30 cellular contexts compared by ENCODE assay signal in the genomic region with DNA sequence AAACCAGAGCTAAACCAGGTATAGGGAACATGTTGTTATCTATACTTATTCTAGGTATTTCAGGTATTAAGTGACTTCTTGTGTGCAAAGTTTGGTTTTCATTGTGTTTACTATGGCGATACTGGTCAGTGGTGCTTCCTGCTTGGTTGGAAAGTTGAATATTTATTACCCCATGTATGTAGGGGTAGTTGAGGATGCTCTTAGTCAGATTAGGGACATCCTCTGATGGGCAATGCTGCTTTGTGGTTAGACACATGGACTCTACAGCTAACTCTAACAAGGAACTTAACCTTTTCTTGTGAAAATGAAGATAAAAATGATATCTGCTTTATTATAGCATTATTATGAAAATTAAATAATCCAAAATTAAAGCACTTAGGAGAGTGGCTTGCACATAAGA. TPM values are rescaled to one million over a fixed set of nuclear protein-coding genes. Genes with fewer than 3 reads are reported as not detected.
"Had no signal": no experiment of that assay in that cellular context is flagged by ENCODE, and none has a peak within 500 bp of the region (broad histone marks: within the 10 kb centered on the region; RNA-seq: fewer than 3 reads in every experiment).

No MANE protein-coding gene starts in this region.

- H3K36me3 ChIP-seq: heart left ventricle, lower lobe of right lung, pancreas, prostate gland, sigmoid colon, suprapubic skin, thoracic aorta, tibial artery, upper lobe of right lung had no signal

- H3K4me3 Mint-ChIP-seq: mesothelial cell of epicardium; naive B cell; natural killer cell; nephron progenitor cell; stimulated activated naive CD8-positive, alpha-beta T cell treated with anti-CD3 and anti-CD28 coated beads, Interleukin-15, Interleukin-2, amounts not matched to agents 100 ng/mL and 50 ng/mL, for 24 hours had no signal

- DNase-seq: heart left ventricle; hypothalamus; islet precursor cell; lower lobe of right lung; mesendoderm; naive B cell; natural killer cell; nephron progenitor cell; pancreas; posterior cingulate gyrus; retina; right cardiac atrium; sigmoid colon; stimulated activated CD4-positive, alpha-beta T cell treated with anti-CD3 and anti-CD28 coated beads, Interleukin-12 subunit alpha, Interleukin-12 subunit beta, amount 100 ng/mL, for 4 hours; stimulated activated CD4-positive, alpha-beta T cell treated with anti-CD3 and anti-CD28 coated beads, Interleukin-15, amount 100 ng/mL, for 24 hours; stimulated activated CD4-positive, alpha-beta T cell treated with anti-CD3 and anti-CD28 coated beads, Interleukin-2, amount 100 ng/mL, for 24 hours; stimulated activated CD4-positive, alpha-beta T cell treated with anti-CD3 and anti-CD28 coated beads, Interleukin-4, amount 100 ng/mL, for 1 hour; stimulated activated naive CD4-positive, alpha-beta T cell; tibial artery; upper lobe of right lung had no signal

- H3K4me1 ChIP-seq: lower lobe of right lung, pancreas, prostate gland, sigmoid colon, suprapubic skin, upper lobe of right lung had no signal

- H3K9me3 Mint-ChIP-seq: mesothelial cell of epicardium; natural killer cell; nephron progenitor cell; stimulated activated naive CD8-positive, alpha-beta T cell treated with anti-CD3 and anti-CD28 coated beads, Interleukin-15, Interleukin-2, amounts not matched to agents 100 ng/mL and 50 ng/mL, for 24 hours had no signal

- H3K27me3 ChIP-seq: heart left ventricle, pancreas, sigmoid colon, suprapubic skin, tibial artery, upper lobe of right lung had no signal

- H3K27ac ChIP-seq: heart left ventricle, lower lobe of right lung, pancreas, prostate gland, sigmoid colon, suprapubic skin, thoracic aorta, tibial artery, upper lobe of right lung had no signal

- H3K4me1 Mint-ChIP-seq: natural killer cell had no signal

- H3K4me3 ChIP-seq: heart left ventricle, lower lobe of right lung, pancreas, prostate gland, sigmoid colon, suprapubic skin, thoracic aorta, tibial artery, upper lobe of right lung had no signal

- H3K9me3 ChIP-seq: heart left ventricle, lower lobe of right lung, pancreas, prostate gland, sigmoid colon, suprapubic skin, thoracic aorta, tibial artery, upper lobe of right lung had no signal

- H3K36me3 Mint-ChIP-seq: mesothelial cell of epicardium, naive B cell, natural killer cell had no signal

- H3K27ac Mint-ChIP-seq: mesothelial cell of epicardium; natural killer cell; nephron progenitor cell; stimulated activated naive CD8-positive, alpha-beta T cell treated with anti-CD3 and anti-CD28 coated beads, Interleukin-15, Interleukin-2, amounts not matched to agents 100 ng/mL and 50 ng/mL, for 24 hours had no signal

RNA-seq across cellular contexts. Expression of gene CTAGE9, which starts 52.9 kb away (rescaled TPM):
- total RNA-seq: heart left ventricle, kidney epithelial cell, liver, lower lobe of right lung, mononuclear cell, pancreas, prostate gland, right cardiac atrium, sigmoid colon, skeletal muscle tissue, subcutaneous adipose tissue, suprapubic skin, thoracic aorta, upper lobe of right lung had no signal
- polyA plus RNA-seq: heart left ventricle, liver, pancreas, right cardiac atrium, sigmoid colon had no signal
